22 cellular contexts compared by ENCODE assay signal in the genomic region with DNA sequence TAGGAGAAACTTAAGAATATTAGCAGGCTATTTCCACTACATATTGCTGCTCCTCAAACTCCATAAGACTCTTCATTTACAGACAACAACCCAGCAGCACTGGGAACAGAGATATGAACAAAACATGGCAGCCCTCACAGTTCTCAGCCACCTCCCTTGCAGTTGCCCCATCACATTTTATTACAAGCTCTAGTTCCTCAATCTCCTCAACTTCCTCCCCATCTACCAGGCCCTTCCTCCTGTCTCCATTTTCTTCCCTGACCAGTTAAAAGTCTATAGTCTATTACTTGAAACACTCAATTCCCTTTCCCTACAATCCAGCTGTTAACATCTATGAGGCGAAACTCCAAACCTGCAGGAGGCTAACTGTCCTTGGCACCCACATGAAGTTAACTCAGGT.
"Had no signal": no experiment of that assay in that cellular context is flagged by ENCODE, and none has a peak within 500 bp of the region (broad histone marks: within the 10 kb centered on the region; RNA-seq: fewer than 3 reads in every experiment).

No MANE protein-coding gene starts in this region.

- H3K27me3 ChIP-seq: body of pancreas, hepatocyte, neural progenitor cell, upper lobe of left lung had no signal

- H3K27ac ChIP-seq: body of pancreas, hepatocyte, left ventricle myocardium inferior, neural progenitor cell, upper lobe of left lung, VCaP had no signal

- ATAC-seq: activated CD8-positive, alpha-beta memory T cell treated with anti-CD3 and anti-CD28 coated beads, Interleukin-2, amount 10 ng/mL, durations not matched to agents 7 days and 5 days; activated CD8-positive, alpha-beta T cell treated with anti-CD3 and anti-CD28 coated beads for 36 hours; activated naive CD8-positive, alpha-beta T cell treated with anti-CD3 and anti-CD28 coated beads, Interleukin-2, amount 50 U/mL, for 24 hours; body of pancreas; naive thymus-derived CD8-positive, alpha-beta T cell; stimulated activated naive CD8-positive, alpha-beta T cell treated with anti-CD3 and anti-CD28 coated beads, Interleukin-15, Interleukin-2, amounts not matched to agents 100 U/mL and 50 U/mL, for 24 hours had no signal

- H3K36me3 ChIP-seq: left ventricle myocardium inferior, neural progenitor cell, upper lobe of left lung had no signal

- DNase-seq: activated CD4-positive, alpha-beta T cell treated with anti-CD3 and anti-CD28 coated beads, Interleukin-2, amount 10 ng/mL, durations not matched to agents 7 days and 5 days; activated CD4-positive, CD25-positive, alpha-beta regulatory T cell treated with anti-CD3 and anti-CD28 coated beads, Interleukin-2, amount 50 U/mL, for 72 hours; activated CD8-positive, alpha-beta memory T cell treated with anti-CD3 and anti-CD28 coated beads, Interleukin-2, amount 10 ng/mL, durations not matched to agents 7 days and 5 days; activated CD8-positive, alpha-beta T cell treated with anti-CD3 and anti-CD28 coated beads for 36 hours; activated gamma-delta T cell; activated naive CD4-positive, alpha-beta T cell treated with anti-CD3 and anti-CD28 coated beads, Interleukin-2, amount 50 U/mL, for 16 hours; activated naive CD8-positive, alpha-beta T cell treated with anti-CD3 and anti-CD28 coated beads, Interleukin-2, amount 50 U/mL, for 24 hours; activated T-cell treated with anti-CD3 and anti-CD28 coated beads for 4 hours; body of pancreas; effector memory CD4-positive, alpha-beta T cell; foreskin melanocyte; kidney glomerular epithelial cell; left ventricle myocardium inferior; naive thymus-derived CD8-positive, alpha-beta T cell; retina; stimulated activated CD4-positive, alpha-beta T cell treated with anti-CD3 and anti-CD28 coated beads, Interleukin-2, amount 100 ng/mL, for 48 hours; stimulated activated naive CD8-positive, alpha-beta T cell treated with anti-CD3 and anti-CD28 coated beads, Interleukin-15, Interleukin-2, amounts not matched to agents 100 U/mL and 50 U/mL, for 24 hours; T-helper 9 cell; upper lobe of left lung had no signal

- H3K4me3 ChIP-seq: body of pancreas, hepatocyte, left ventricle myocardium inferior, neural progenitor cell, upper lobe of left lung had no signal

- H3K9me3 ChIP-seq: body of pancreas, left ventricle myocardium inferior, upper lobe of left lung had no signal

- H3K4me1 ChIP-seq: body of pancreas, left ventricle myocardium inferior, neural progenitor cell, upper lobe of left lung had no signal
